Comparison of ENCODE assay signal across 8 cellular contexts in the genomic region with DNA sequence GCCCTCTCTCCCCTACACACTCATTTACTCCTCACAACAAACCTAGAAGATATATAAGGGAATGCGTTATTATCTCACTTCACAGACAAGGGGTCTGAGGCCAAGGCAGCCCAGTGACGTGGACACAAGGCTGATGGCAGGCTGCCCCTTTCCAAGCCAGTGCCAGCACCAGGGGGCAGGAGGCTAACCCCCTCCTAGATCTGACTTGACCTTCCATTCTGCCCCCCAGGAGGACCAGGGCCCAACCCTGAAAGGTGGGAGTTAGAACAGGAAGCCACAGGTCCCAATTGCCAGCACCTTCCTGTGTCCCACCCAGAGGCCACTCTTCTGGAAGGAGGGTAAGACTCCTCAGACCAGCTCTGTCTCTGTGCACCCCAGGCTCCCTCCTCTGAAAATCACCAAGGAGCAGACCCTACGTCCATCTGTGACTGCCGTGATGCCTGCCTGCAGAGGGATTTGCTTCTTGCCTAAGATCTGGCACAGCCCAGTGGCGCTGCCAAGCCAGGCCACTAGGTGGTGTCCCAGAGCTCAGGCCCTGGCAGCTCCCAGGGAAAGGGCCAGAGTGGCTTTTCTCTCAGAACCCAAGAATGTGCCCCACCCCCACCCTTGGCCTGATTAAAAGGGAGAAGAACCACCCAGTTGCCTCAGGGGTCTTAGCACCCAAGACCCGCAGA. TPM values are rescaled to one million over a fixed set of nuclear protein-coding genes. Genes with fewer than 3 reads are reported as not detected.
DNase-seq lines count a peak whose midpoint lies in the region; ATAC-seq and TF ChIP-seq lines count a peak whose summit lies in the region.

No MANE protein-coding gene starts in this region.

- H3K9me3 ChIP-seq in AG04450 (ENCODE audit: control insufficient read depth, insufficient read depth, low read length) (no peaks in the 10 kb centered on the region; the same call in 1 of the 2 replicates), mammary epithelial cell (replicated peaks; ENCODE audit: insufficient read depth, low read length) (no peaks in the 10 kb centered on the region)

- no peak overlapping the region for H3K9ac ChIP-seq in mammary epithelial cell (ENCODE audit: insufficient read depth, low read length)

- POLR2A ChIA-PET in AG04450 (lab: Yijun Ruan, JAX), result interaction anchor here (0.8 to 1.9 kb wide), 10 partner anchors 11 to 96 kb away, joined by 3 to 17 read pairs (median 7); a partner anchor contains a TSS

- no peaks in the 10 kb centered on the region for H4K20me1 ChIP-seq in mammary epithelial cell (ENCODE audit: insufficient read depth, low read length)

- no peak overlapping the region for H3K4me3 ChIP-seq in AG04450 (ENCODE audit: low read depth, low read length)
- no peak overlapping the region for H3K4me3 ChIP-seq in mammary epithelial cell (replicated peaks in 1 of 3; ENCODE audit: insufficient read depth in 1 of 3, low read depth in 2 of 3, low read length in 3 of 3)

- peaks cover 35% of the 10 kb centered on the region for H3K4me1 ChIP-seq in mammary epithelial cell (ENCODE audit: insufficient read depth, low read length)

- BruUV-seq in mammary epithelial cell (replicated peaks; lab: Mats Ljungman, UMichigan), result no TSS peak

- peak overlapping the region; percentile 75 for H2AFZ ChIP-seq in mammary epithelial cell (ENCODE audit: low read depth, low read length)

- H3K4me2 ChIP-seq in mammary epithelial cell (ENCODE audit: insufficient read depth, low read depth, low read length), result peak overlapping the region; percentile 55

- DNase-seq in AG04450 (ENCODE audit: low read depth, low spot score), result peak; percentile 72
- peak; percentile 89 for DNase-seq in GM19238 (ENCODE audit: insufficient read length, low spot score)
- DNase-seq in NCI-H2107 treated with DMSO at 0.1 percent for 48 hours (lab: John Stamatoyannopoulos, UW; ENCODE audit: unreplicated experiment), result peak; percentile 62
- peak; percentile 57 to 73 (median 64) for DNase-seq in activated CD4-positive, CD25-positive, alpha-beta regulatory T cell (lab: John Stamatoyannopoulos, UW)
- no peak for DNase-seq in mammary epithelial cell
- DNase-seq in islet precursor cell, result peak; percentile 98
- DNase-seq in smooth muscle cell of the brain vasculature (ENCODE audit: low read depth, low spot score), result peak; percentile 78

- CTCF ChIA-PET in AG04450 (lab: Charles Lee) (interaction anchor here (0.7 to 6.0 kb wide), 31 partner anchors 9 to 115 kb away, joined by 3 to 89 read pairs (median 4); a partner anchor contains a TSS), mammary epithelial cell (lab: Charles Lee; ENCODE audit: low non-redundant PET) (interaction anchor here (0.6 to 1.5 kb wide), 2 partner anchors 17 to 94 kb away, joined by 5 to 15 read pairs; no protein-coding TSS in a partner anchor)

- intact Hi-C loops in mammary epithelial cell (cut with micrococcal nuclease), result loop anchor here (1.0 to 2.0 kb wide), 5 partner anchors 17 to 103 kb away; a partner anchor contains a TSS

- in situ Hi-C loops in mammary epithelial cell (cut with MboI; ENCODE audit: low sequenced_read_pairs in 2 of 2), result no loop called here

- H3K27me3 ChIP-seq in AG04450 (ENCODE audit: control insufficient read depth, insufficient read depth, low read length) (no peaks in the 10 kb centered on the region), mammary epithelial cell (ENCODE audit: insufficient read depth, low read length) (no peaks in the 10 kb centered on the region)

- no peak for ATAC-seq in GM19324 (IDR thresholded peaks at IDR 0.05; ENCODE audit: low FRiP score, unreplicated experiment)

- WGBS in mammary epithelial cell (ENCODE audit: low coverage, missing lambda C conversion rate), result 49% methylated on average over 5 of the region's 6 CpGs

- peak; percentile 99 for TF ChIP-seq CTCF in AG04450 (IDR thresholded peaks at IDR 0.05; ENCODE audit: low read depth, low read length)
- peak; percentile 96 to 99 for TF ChIP-seq CTCF in mammary epithelial cell (conservative IDR thresholded peaks at IDR 0.05 in 1 of 2, IDR thresholded peaks at IDR 0.05 in 1 of 2; ENCODE audit: extremely low read depth in 1 of 2, insufficient read depth in 1 of 2, low read depth in 1 of 2, low read length in 2 of 2)

- H3K27ac ChIP-seq in AG04450 (ENCODE audit: low read depth, low read length), result peak overlapping the region; percentile 98
- peak overlapping the region; percentile 45 for H3K27ac ChIP-seq in mammary epithelial cell (ENCODE audit: insufficient read depth, low read depth, low read length)

- H3K79me2 ChIP-seq in mammary epithelial cell (ENCODE audit: insufficient read depth, low read length), result no peaks in the 10 kb centered on the region

- dilution Hi-C loops in mammary epithelial cell (cut with HindIII; ENCODE audit: low sequenced_read_pairs), result no loop called here

- no peaks in the 10 kb centered on the region for H3K36me3 ChIP-seq in mammary epithelial cell (ENCODE audit: insufficient read depth, low read length)

RNA-seq across cellular contexts. Expression of a gene that starts 42.4 kb away (rescaled TPM):
- polyA plus RNA-seq in AG04450 (2011; rRNA removed) (27.5 and 34.1 TPM in 2 replicates), mammary epithelial cell (63.7 TPM)
- 13.6 and 26.1 TPM in 2 replicates for polyA minus RNA-seq in AG04450 (2011; rRNA and poly(A)+ RNA removed)
- 10 to 100 TPM; 17.7 to 48.4 TPM for total RNA-seq in mammary epithelial cell
- polyA minus RNA-seq in mammary epithelial cell, result 9.9 TPM
